ENCODE assay signal across 24 cellular contexts in the genomic region with DNA sequence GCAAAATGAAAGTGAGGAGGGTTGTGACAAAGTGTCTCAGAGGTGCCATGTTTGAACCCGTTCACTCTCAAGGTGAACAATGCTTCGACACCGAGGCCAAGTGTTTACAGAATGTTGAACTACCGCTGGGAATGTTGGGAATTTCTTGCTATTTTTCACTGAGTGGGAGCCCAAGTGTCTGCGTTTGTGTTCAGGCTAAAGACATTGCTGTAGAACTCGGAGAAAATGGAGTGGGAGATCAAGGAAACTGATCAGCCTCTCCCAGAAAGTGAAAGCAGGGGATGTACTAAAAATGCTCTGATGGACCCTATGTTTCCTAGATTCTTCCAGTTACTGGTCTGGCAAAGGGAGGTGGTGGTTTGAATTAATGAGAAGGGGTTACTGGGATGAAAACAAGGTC.
"Had no signal": no experiment of that assay in that cellular context is flagged by ENCODE, and none has a peak within 500 bp of the region (broad histone marks: within the 10 kb centered on the region; RNA-seq: fewer than 3 reads in every experiment).

No MANE protein-coding gene starts in this region.

- H3K36me3 ChIP-seq: esophagus muscularis mucosa, gastroesophageal sphincter, heart left ventricle, lower lobe of right lung had no signal

- H3K27ac ChIP-seq: coronary artery, dorsolateral prefrontal cortex, epithelial cell of prostate, esophagus muscularis mucosa, foreskin keratinocyte, gastroesophageal sphincter, heart left ventricle, hepatocyte, lower lobe of right lung had no signal

- H3K4me1 ChIP-seq: esophagus muscularis mucosa, foreskin keratinocyte, gastroesophageal sphincter, heart left ventricle, lower lobe of right lung had no signal

- H3K9me3 ChIP-seq: esophagus muscularis mucosa, gastroesophageal sphincter, heart left ventricle, lower lobe of right lung, mucosa of descending colon had no signal

- H3K9me3 Mint-ChIP-seq: immature natural killer cell had no signal

- DNase-seq: dermis blood vessel endothelial cell; dorsolateral prefrontal cortex; effector CD4-positive, alpha-beta T cell; effector memory CD4-positive, alpha-beta T cell; foreskin keratinocyte; heart left ventricle; hypothalamus; immature natural killer cell; islet precursor cell; kidney; kidney glomerular epithelial cell; left colon; left ventricle myocardium superior; lower lobe of right lung; mesenchymal stem cell; mucosa of descending colon; naive B cell had no signal

- H3K4me1 Mint-ChIP-seq: immature natural killer cell, naive B cell had no signal

- H3K27me3 Mint-ChIP-seq: naive B cell had no signal

- ATAC-seq: foreskin keratinocyte, gastroesophageal sphincter, heart left ventricle, left colon, left lobe of liver, left ventricle myocardium superior, lower lobe of right lung, mucosa of descending colon had no signal

- H3K27me3 ChIP-seq: dorsolateral prefrontal cortex, esophagus muscularis mucosa, foreskin keratinocyte, gastroesophageal sphincter, heart left ventricle, hepatocyte had no signal

- H3K27ac Mint-ChIP-seq: immature natural killer cell, mesothelial cell of epicardium had no signal

- H3K4me3 ChIP-seq: coronary artery, dorsolateral prefrontal cortex, esophagus muscularis mucosa, gastroesophageal sphincter, heart left ventricle, hepatocyte, lower lobe of right lung, mucosa of descending colon had no signal

- H3K4me3 Mint-ChIP-seq: immature natural killer cell, mesothelial cell of epicardium, naive B cell had no signal
